In genomic region chr17:73309727-73310555, GRCh38 we compare ENCODE assay signal across 8 cellular contexts. TPM values are rescaled to one million over a fixed set of nuclear protein-coding genes. Genes with fewer than 3 reads are reported as not detected.
DNase-seq lines count a peak whose midpoint lies in the region; ATAC-seq, FAIRE-seq and TF ChIP-seq lines count a peak whose summit lies in the region.

No MANE protein-coding gene starts in this region.

- BruUV-seq in endothelial cell of umbilical vein (replicated peaks; lab: Mats Ljungman, UMichigan): TSS peak; percentile 35

- H3K4me3 ChIP-seq in GM23248 (peak overlapping the region; percentile 92), SJCRH30 (peak overlapping the region; percentile 77), endothelial cell of umbilical vein (replicated peaks in 1 of 3; ENCODE audit: insufficient read depth in 1 of 3, low read depth in 1 of 3, low read length in 3 of 3) (peak overlapping the region; percentile 82 to 97 (median 88)), neural progenitor cell (peak overlapping the region; percentile 77)

- intact Hi-C loops in endothelial cell of umbilical vein (cut with micrococcal nuclease): loop anchor here (5.0 to 10.0 kb wide), 3 partner anchors 405 to 1435 kb away; partner anchors contain the start of genes NHERF1 and RPL38

- WGBS in GM23248 (ENCODE audit: low coverage in 1 of 2, low lambda C conversion rate in 2 of 2, missing lambda C conversion rate in 2 of 2), 2 experiments: 3% methylated on average over 18 to 19 of the region's 19 CpGs

- H3K27ac ChIP-seq in GM23248 (peak overlapping the region; percentile 93), SJCRH30 (peak overlapping the region; percentile 66), endothelial cell of umbilical vein (ENCODE audit: insufficient read depth, low read depth, low read length) (peak overlapping the region; percentile 80), neural progenitor cell (peak overlapping the region; percentile 95)

- no peaks in the 10 kb centered on the region for H3K9me3 Mint-ChIP-seq in neural progenitor cell

- H3K9ac ChIP-seq in GM23248 (peak overlapping the region; percentile 98), endothelial cell of umbilical vein (replicated peaks; ENCODE audit: extremely low read depth, insufficient read depth, low read length) (peak overlapping the region; percentile 92), neural progenitor cell (peak overlapping the region; percentile 68)

- TF ChIP-seq CTCF in endothelial cell of umbilical vein (IDR thresholded peaks at IDR 0.05; ENCODE audit: extremely low read depth in 1 of 2, insufficient read depth in 1 of 2, low read depth in 1 of 2, low read length in 2 of 2): no peak
- no peak for TF ChIP-seq CTCF in neural progenitor cell (IDR thresholded peaks at IDR 0.05)

- H3K9me1 ChIP-seq in endothelial cell of umbilical vein (replicated peaks; ENCODE audit: control insufficient read depth, extremely low read depth, insufficient read depth, low read length): no peaks in the 10 kb centered on the region

- peak; percentile 58 for DNase-seq in GM23248
- peak; percentile 56 to 61 for DNase-seq in SJCRH30
- DNase-seq in endothelial cell of umbilical vein (ENCODE audit: low read depth, low spot score): peak; percentile 46
- DNase-seq in neural progenitor cell (ENCODE audit: low spot score): peak; percentile 84
- DNase-seq in NCI-H1105 (lab: John Stamatoyannopoulos, UW): no peak

- POLR2A ChIA-PET in endothelial cell of umbilical vein (lab: Charles Lee): interaction anchor here (1.2 kb wide), 1 partner anchor 60 kb away, joined by 3 read pairs; no protein-coding TSS in a partner anchor

- CTCF ChIA-PET in endothelial cell of umbilical vein (lab: Charles Lee): interaction anchor here (0.7 to 6.5 kb wide), 16 partner anchors 10 to 753 kb away, joined by 3 to 70 read pairs (median 4); partner anchors contain the start of gene CPSF4L

- no peaks in the 10 kb centered on the region for H3K27me3 ChIP-seq in GM23248 (replicated peaks; ENCODE audit: insufficient read depth)
- H3K27me3 ChIP-seq in SJCRH30: no peaks in the 10 kb centered on the region
- H3K27me3 ChIP-seq in endothelial cell of umbilical vein (ENCODE audit: control insufficient read depth in 2 of 2, insufficient read depth in 2 of 2, low read length in 2 of 2): peaks cover 0 to 2% of the 10 kb centered on the region in 2 experiments
- H3K27me3 ChIP-seq in neural progenitor cell: peaks cover 14% of the 10 kb centered on the region

- H3K4me1 ChIP-seq in GM23248 (ENCODE audit: insufficient read depth) (peaks cover 44% of the 10 kb centered on the region), SJCRH30 (peaks cover 12% of the 10 kb centered on the region; the same call in 1 of the 2 replicates), endothelial cell of umbilical vein (ENCODE audit: control insufficient read depth, extremely low read depth, insufficient read depth, low read length) (peaks cover 47% of the 10 kb centered on the region), neural progenitor cell (peaks cover 41% of the 10 kb centered on the region)

- in situ Hi-C loops in GM23248 (cut with MboI): no loop called here

- H3F3A ChIP-seq in GM23248 (ENCODE audit: insufficient read depth) (peaks cover 24% of the 10 kb centered on the region), neural progenitor cell (ENCODE audit: low read depth) (peaks cover 34% of the 10 kb centered on the region)

- ATAC-seq in GM21737 (IDR thresholded peaks at IDR 0.05; ENCODE audit: unreplicated experiment) (no peak), HG03135 (IDR thresholded peaks at IDR 0.05; ENCODE audit: unreplicated experiment) (no peak), GM19467 (IDR thresholded peaks at IDR 0.05; ENCODE audit: unreplicated experiment) (no peak)

- H2AFZ ChIP-seq in GM23248 (peak overlapping the region; percentile 75), endothelial cell of umbilical vein (ENCODE audit: low read depth, low read length) (peak overlapping the region; percentile 99), neural progenitor cell (replicated peaks) (peak overlapping the region; percentile 4)

- dilution Hi-C loops in endothelial cell of umbilical vein (cut with MboI; ENCODE audit: extremely low pct_ligation_motif_present, low sequenced_read_pairs): no loop called here

- peak overlapping the region; percentile 98 for H3K4me3 Mint-ChIP-seq in neural progenitor cell

- H3K27ac Mint-ChIP-seq in neural progenitor cell: peak overlapping the region; percentile 97

- H3K79me2 ChIP-seq in GM23248 (ENCODE audit: insufficient read depth): peaks cover 53% of the 10 kb centered on the region
- peaks cover 49% of the 10 kb centered on the region for H3K79me2 ChIP-seq in endothelial cell of umbilical vein (ENCODE audit: control insufficient read depth, insufficient read depth, low read length)
- H3K79me2 ChIP-seq in neural progenitor cell (ENCODE audit: low read depth): peaks cover 49% of the 10 kb centered on the region

- H3K27me3 Mint-ChIP-seq in neural progenitor cell (ENCODE audit: insufficient read depth, low read depth): peaks cover 5% of the 10 kb centered on the region

- H3K4me2 ChIP-seq in GM23248 (ENCODE audit: unreplicated experiment) (peak overlapping the region; percentile 90), endothelial cell of umbilical vein (ENCODE audit: insufficient read depth, low read length) (peak overlapping the region; percentile 92), neural progenitor cell (peak overlapping the region; percentile 100)

- peaks cover 36% of the 10 kb centered on the region for H3K4me1 Mint-ChIP-seq in neural progenitor cell

- FAIRE-seq in endothelial cell of umbilical vein (lab: Jason Lieb, UNC): peak; percentile 77

- no peaks in the 10 kb centered on the region for H3K9me2 ChIP-seq in GM23248 (ENCODE audit: insufficient read depth)

- H3K36me3 Mint-ChIP-seq in neural progenitor cell: peaks cover 2% of the 10 kb centered on the region

- no peaks in the 10 kb centered on the region for H3K9me3 ChIP-seq in GM23248 (ENCODE audit: low read depth)
- no peaks in the 10 kb centered on the region for H3K9me3 ChIP-seq in SJCRH30 (replicated peaks)
- H3K9me3 ChIP-seq in endothelial cell of umbilical vein (replicated peaks; ENCODE audit: control insufficient read depth, insufficient read depth, low read length): no peaks in the 10 kb centered on the region
- no peaks in the 10 kb centered on the region for H3K9me3 ChIP-seq in neural progenitor cell (ENCODE audit: low read depth)

- H3K36me3 ChIP-seq in GM23248 (ENCODE audit: low read depth) (no peaks in the 10 kb centered on the region), SJCRH30 (no peaks in the 10 kb centered on the region), endothelial cell of umbilical vein (ENCODE audit: control insufficient read depth in 2 of 2, extremely low read depth in 1 of 2, insufficient read depth in 2 of 2, low read length in 2 of 2) (no peaks in the 10 kb centered on the region), neural progenitor cell (no peaks in the 10 kb centered on the region)

- no peak for TF ChIP-seq POLR2A in endothelial cell of umbilical vein (IDR thresholded peaks at IDR 0.05; ENCODE audit: low read depth, low read length)

- H4K20me1 ChIP-seq in GM23248 (ENCODE audit: insufficient read depth) (no peaks in the 10 kb centered on the region), endothelial cell of umbilical vein (replicated peaks; ENCODE audit: control insufficient read depth, extremely low read depth, insufficient read depth, low read length) (no peaks in the 10 kb centered on the region), neural progenitor cell (ENCODE audit: low read depth) (peaks cover 45% of the 10 kb centered on the region)

TF ChIP-seq in endothelial cell of umbilical vein, 7 proteins besides CTCF, POLR2A, EP300 and RAD21 (continues in another document):
- TF ChIP-seq MYC (IDR thresholded peaks at IDR 0.05; ENCODE audit: low read depth, low read length) (no peak), POLR2AphosphoS5 (IDR thresholded peaks at IDR 0.05; ENCODE audit: insufficient read depth, low read depth, low read length) (no peak), EZH2 (IDR thresholded peaks at IDR 0.05; ENCODE audit: borderline replicate concordance, low read depth, low read length, severe bottlenecking) (no peak), JUN (IDR thresholded peaks at IDR 0.05; ENCODE audit: borderline replicate concordance, insufficient read depth, insufficient read length, low read depth) (no peak), FOS (IDR thresholded peaks at IDR 0.05; ENCODE audit: borderline replicate concordance, insufficient read depth, low read length) (no peak)
- TF ChIP-seq, protein P1, sequence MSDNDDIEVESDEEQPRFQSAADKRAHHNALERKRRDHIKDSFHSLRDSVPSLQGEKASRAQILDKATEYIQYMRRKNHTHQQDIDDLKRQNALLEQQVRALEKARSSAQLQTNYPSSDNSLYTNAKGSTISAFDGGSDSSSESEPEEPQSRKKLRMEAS (IDR thresholded peaks at IDR 0.05; ENCODE audit: insufficient read depth, insufficient read length): no peak

RNA-seq across cellular contexts. Expression of gene CDC42EP4, which starts 1.9 kb away (rescaled TPM):
- total RNA-seq in GM23248 (2014; rRNA removed; shearing (Covaris generic)): 30.6 and 34.6 TPM in 2 replicates
- polyA plus RNA-seq in GM23248 (2016; fragmentation: Nextera tagmentation; extraction: Ambion mirVana) (31.2 and 35.4 TPM in 2 replicates), endothelial cell of umbilical vein (11.4 and 13.7 TPM in 2 replicates)
- total RNA-seq in SJCRH30 (2014; rRNA removed; shearing (Covaris generic)): 21.7 and 22.2 TPM in 2 replicates
- total RNA-seq in endothelial cell of umbilical vein (18.8 and 19.6 TPM in 2 replicates), neural progenitor cell (ENCODE audit: low replicate concordance) (10.8 and 28.9 TPM in 2 replicates)
- 8.4 and 10.7 TPM in 2 replicates for polyA plus RNA-seq in endothelial cell of umbilical vein (2011; cell fraction: cytosol; rRNA removed)
- 5.4 and 6.5 TPM in 2 replicates for polyA plus RNA-seq in endothelial cell of umbilical vein (2011; cell fraction: nucleus; rRNA removed)
- polyA plus RNA-seq in endothelial cell of umbilical vein (2012): 13.3 and 15.1 TPM in 2 replicates
- polyA minus RNA-seq in endothelial cell of umbilical vein: 10.6 and 11.7 TPM in 2 replicates
- polyA minus RNA-seq in endothelial cell of umbilical vein (2011; cell fraction: cytosol; rRNA and poly(A)+ RNA removed): 49.1 TPM
- 11.9 and 14.1 TPM in 2 replicates for polyA minus RNA-seq in endothelial cell of umbilical vein (2011; cell fraction: nucleus; rRNA and poly(A)+ RNA removed)

RNA-seq across cellular contexts. Expression of gene CPSF4L, which starts 48.3 kb away (rescaled TPM):
- total RNA-seq in GM23248 (2014; rRNA removed; shearing (Covaris generic)): not detected in 2 replicates
- polyA plus RNA-seq in GM23248 (2016; fragmentation: Nextera tagmentation; extraction: Ambion mirVana) (not detected in 2 replicates), endothelial cell of umbilical vein (not detected in 2 replicates)
- not detected in 2 replicates for total RNA-seq in SJCRH30 (2014; rRNA removed; shearing (Covaris generic))
- total RNA-seq in endothelial cell of umbilical vein (not detected in 2 replicates), neural progenitor cell (ENCODE audit: low replicate concordance) (not detected in 2 replicates)
- not detected in 2 replicates for polyA plus RNA-seq in endothelial cell of umbilical vein (2011; cell fraction: cytosol; rRNA removed)
- not detected in 2 replicates for polyA plus RNA-seq in endothelial cell of umbilical vein (2011; cell fraction: nucleus; rRNA removed)
- polyA plus RNA-seq in endothelial cell of umbilical vein (2012): not detected in 2 replicates
- polyA minus RNA-seq in endothelial cell of umbilical vein: not detected in 2 replicates
- not detected for polyA minus RNA-seq in endothelial cell of umbilical vein (2011; cell fraction: cytosol; rRNA and poly(A)+ RNA removed)
- not detected in 2 replicates for polyA minus RNA-seq in endothelial cell of umbilical vein (2011; cell fraction: nucleus; rRNA and poly(A)+ RNA removed)

Comparison
In these comparisons a context has a peak if more than half of its experiments do, and no peak if none do; other contexts are left out.
1. H2AFZ ChIP-seq: peak in every context shown above with its lines; median percentile 99 in endothelial cell of umbilical vein; 75 in GM23248; 4 in neural progenitor cell.